8 cellular contexts compared by ENCODE assay signal in the genomic region with DNA sequence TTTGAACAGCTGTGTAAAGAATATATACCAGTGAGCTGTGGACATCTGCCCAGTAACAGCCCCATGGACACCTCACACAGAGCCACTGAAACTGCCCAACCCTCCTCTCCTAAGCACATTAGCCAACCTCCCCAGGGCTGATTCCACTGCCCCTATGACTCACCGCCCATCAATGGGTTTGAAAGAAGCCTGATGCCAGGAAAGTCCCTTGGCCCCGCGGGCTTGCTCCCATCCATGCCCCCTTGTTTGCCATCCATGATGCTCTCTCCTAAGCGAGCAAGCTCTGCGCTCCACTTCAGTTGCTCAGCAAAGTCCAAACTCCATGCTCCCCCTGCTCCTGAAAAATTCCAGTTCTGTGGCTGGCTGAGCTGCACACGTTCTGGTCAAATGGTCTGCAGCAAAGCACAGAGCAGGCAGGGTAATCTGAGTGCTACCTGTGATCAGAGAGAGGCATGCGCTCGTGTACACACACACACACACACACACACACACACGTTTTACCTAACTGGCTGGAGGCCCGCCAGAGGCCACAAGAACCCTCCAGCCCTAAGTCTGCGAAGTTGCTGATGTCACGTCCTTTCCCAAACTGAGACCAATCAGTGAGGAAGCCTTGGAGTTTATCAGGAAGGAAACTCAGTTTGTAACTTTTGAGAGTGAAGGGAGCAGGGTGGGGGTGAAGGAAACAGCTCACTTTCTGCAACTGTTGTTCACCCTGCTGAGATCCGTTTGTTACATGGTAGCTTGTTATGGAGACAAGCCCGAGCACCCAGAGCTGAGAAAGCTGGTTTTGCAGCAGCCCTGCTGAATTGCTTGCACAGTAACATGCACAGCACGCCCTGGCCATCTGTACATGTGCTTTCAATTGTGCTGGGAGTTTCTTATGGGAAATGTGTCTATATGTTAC. TPM values are rescaled to one million over a fixed set of nuclear protein-coding genes. Genes with fewer than 3 reads are reported as not detected.
DNase-seq lines count a peak whose midpoint lies in the region; ATAC-seq and TF ChIP-seq lines count a peak whose summit lies in the region.

A gene with protein sequence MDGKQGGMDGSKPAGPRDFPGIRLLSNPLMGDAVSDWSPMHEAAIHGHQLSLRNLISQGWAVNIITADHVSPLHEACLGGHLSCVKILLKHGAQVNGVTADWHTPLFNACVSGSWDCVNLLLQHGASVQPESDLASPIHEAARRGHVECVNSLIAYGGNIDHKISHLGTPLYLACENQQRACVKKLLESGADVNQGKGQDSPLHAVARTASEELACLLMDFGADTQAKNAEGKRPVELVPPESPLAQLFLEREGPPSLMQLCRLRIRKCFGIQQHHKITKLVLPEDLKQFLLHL (minus strand): TSS at position 466 of the 904 bp plus-strand sequence. CDS start 209 bp downstream, at position 257.

- no peaks in the 10 kb centered on the region for H3K9me3 Mint-ChIP-seq in Calu3 (ENCODE audit: low read depth, unreplicated experiment)

- peak; percentile 81 for ATAC-seq in GM21786 (IDR thresholded peaks at IDR 0.05; ENCODE audit: unreplicated experiment)
- peak; percentile 82 for ATAC-seq in left colon
- ATAC-seq in HG03469 (IDR thresholded peaks at IDR 0.05; ENCODE audit: unreplicated experiment): no peak

- in situ Hi-C loops in brain microvascular endothelial cell (cut with HindIII; ENCODE audit: low pct_ligation_motif_present, low sequenced_read_pairs): no loop called here

- peak within 1 kb of the TSS; percentile 97 for H3K27ac Mint-ChIP-seq in Calu3 (ENCODE audit: unreplicated experiment)

- TF ChIP-seq CTCF in Calu3 (IDR thresholded peaks at IDR 0.05; ENCODE audit: unreplicated experiment) (no peak), brain microvascular endothelial cell (IDR thresholded peaks at IDR 0.05; ENCODE audit: low read depth, low read length, missing control alignments) (no peak)

- H3K27me3 ChIP-seq in brain microvascular endothelial cell (replicated peaks): no peaks in the 10 kb centered on the region

- no peak within 1 kb of the TSS for H3K27ac ChIP-seq in brain microvascular endothelial cell

- intact Hi-C loops in Calu3 (cut with micrococcal nuclease; ENCODE audit: unreplicated experiment): no loop called here
- intact Hi-C loops in left colon (cut with DNase I, micrococcal nuclease): no loop called here

- peaks cover 9% of the 10 kb centered on the region for H3K36me3 Mint-ChIP-seq in Calu3 (ENCODE audit: insufficient read depth, unreplicated experiment)

- no peaks in the 10 kb centered on the region for H3K27me3 Mint-ChIP-seq in Calu3 (ENCODE audit: unreplicated experiment)

- DNase-seq in Calu3: peak; percentile 84
- peak; percentile 62 for DNase-seq in OCI-M1 (lab: John Stamatoyannopoulos, UW)
- peak; percentile 44 for DNase-seq in brain microvascular endothelial cell
- peak; percentile 42 to 47 for DNase-seq in left colon
- DNase-seq in ureter (ENCODE audit: low spot score): peak; percentile 45
- DNase-seq in NOMO-1 treated with DMSO at 0.1 percent for 48 hours (lab: John Stamatoyannopoulos, UW; ENCODE audit: unreplicated experiment): no peak

- CTCF ChIA-PET in Calu3 (lab: Charles Lee): interaction anchor here (0.6 to 1.7 kb wide), 5 partner anchors 13 to 397 kb away, joined by 3 to 5 read pairs (median 4); a partner anchor contains a TSS

- H3K36me3 ChIP-seq in brain microvascular endothelial cell (replicated peaks): no peaks in the 10 kb centered on the region

- H3K4me3 Mint-ChIP-seq in Calu3 (ENCODE audit: low read depth, unreplicated experiment): peak within 1 kb of the TSS; percentile 78

- no peak within 1 kb of the TSS for H3K4me3 ChIP-seq in brain microvascular endothelial cell (ENCODE audit: low read depth, low read length)

- peaks cover 11% of the 10 kb centered on the region for H3K4me1 Mint-ChIP-seq in Calu3 (ENCODE audit: low read depth, unreplicated experiment)

- BruUV-seq in Calu3 (replicated peaks; lab: Mats Ljungman, UMichigan): no TSS peak

RNA-seq across cellular contexts. Expression of the gene that starts here (rescaled TPM):
- 10.8 and 12.2 TPM in 2 replicates for total RNA-seq in Calu3 (2022)
- total RNA-seq in left colon: 1 to 10 TPM in 1 of 2 donors, under 1 TPM in 1; 0.95 to 1.9 TPM
- total RNA-seq in ureter: 2.0 TPM
